In the genomic region with DNA sequence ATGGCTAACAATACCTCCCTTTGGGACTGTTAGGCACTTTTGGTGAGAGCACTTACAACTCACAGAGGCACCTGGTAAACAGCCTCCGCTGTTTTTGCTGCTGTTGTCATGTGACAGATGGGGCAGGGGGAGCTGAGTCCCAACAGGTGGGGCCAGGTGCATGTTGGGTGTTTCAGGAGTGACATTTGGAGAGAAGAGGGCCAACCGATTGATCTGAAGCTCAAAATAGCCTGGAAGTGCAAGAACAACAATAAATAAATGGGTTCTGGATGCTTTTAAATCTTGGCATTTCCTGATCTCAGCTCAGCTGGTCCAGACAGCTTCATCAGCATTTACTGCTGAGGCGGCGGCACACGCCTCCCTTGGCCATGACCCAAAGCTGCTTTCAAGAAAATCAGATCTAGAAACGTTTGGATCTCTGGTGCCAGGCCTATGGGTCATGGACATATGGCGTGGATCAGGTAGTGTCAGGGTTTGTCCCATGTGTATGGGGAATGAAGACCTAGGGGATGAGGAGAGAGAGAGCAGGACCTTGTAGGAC, we compare ENCODE assay signal across 22 cellular contexts.
DNase-seq lines count a peak whose midpoint lies in the region; ATAC-seq, FAIRE-seq and TF ChIP-seq lines count a peak whose summit lies in the region.
"Had no signal": no experiment of that assay in that cellular context is flagged by ENCODE, and none has a peak within 500 bp of the region (broad histone marks: within the 10 kb centered on the region; RNA-seq: fewer than 3 reads in every experiment).

No MANE protein-coding gene starts in this region.

- no peak overlapping the region for H4K5ac ChIP-seq in mesendoderm (ENCODE audit: low read length)

- peaks cover 36% of the 10 kb centered on the region; the same call in 1 of the 2 replicates for H4K20me1 ChIP-seq in K562 (replicated peaks; ENCODE audit: control insufficient read depth, insufficient read depth, low read length)

- peak overlapping the region in 2 of 9 donors; percentile 12 to 25 for H3K27ac Mint-ChIP-seq in naive thymus-derived CD4-positive, alpha-beta T cell
- H3K27ac Mint-ChIP-seq: activated CD4-positive, alpha-beta T cell treated with anti-CD3 and anti-CD28 coated beads, Interleukin-2, amount 10 ng/mL, durations not matched to agents 24 days and 14 days had no signal

- H3K4me3 Mint-ChIP-seq in naive thymus-derived CD4-positive, alpha-beta T cell = no peak overlapping the region
- H3K4me3 Mint-ChIP-seq: activated CD4-positive, alpha-beta T cell treated with anti-CD3 and anti-CD28 coated beads, Interleukin-2, amount 10 ng/mL, durations not matched to agents 24 days and 14 days had no signal

- no peak overlapping the region for H2BK15ac ChIP-seq in mesendoderm (replicated peaks; ENCODE audit: low read depth)

- no peak overlapping the region for H2AK5ac ChIP-seq in mesendoderm (ENCODE audit: low read length)

- H3K36me3 ChIP-seq in K562 (ENCODE audit: control insufficient read depth, insufficient read depth, low read length) (0 out of 3 replicates have a peak, but pooled peaks cover 2% of the 10 kb centered on the region), muscle layer of colon (ENCODE audit: insufficient read depth, low read length) (no peaks in the 10 kb centered on the region), mesendoderm (ENCODE audit: control insufficient read depth, insufficient read depth, low read length) (no peaks in the 10 kb centered on the region)
- no peaks in the 10 kb centered on the region for H3K36me3 ChIP-seq in naive thymus-derived CD4-positive, alpha-beta T cell (ENCODE audit: control insufficient read depth in 2 of 3, insufficient read depth in 3 of 3, low read length in 3 of 3)
- H3K36me3 ChIP-seq: ascending aorta, thoracic aorta had no signal

- no peak overlapping the region; the same call in 2 of the 3 replicates for H3K4me2 ChIP-seq in A549
- H3K4me2 ChIP-seq in K562 (ENCODE audit: insufficient read depth, low read length) = no peak overlapping the region
- no peak overlapping the region for H3K4me2 ChIP-seq in mesendoderm (ENCODE audit: low read length)

- H3K18ac ChIP-seq in mesendoderm (ENCODE audit: low read length) = no peak overlapping the region

- H3K9ac ChIP-seq in K562 (ENCODE audit: insufficient read depth in 1 of 2, low read depth in 2 of 2, low read length in 2 of 2) (no peak overlapping the region), muscle layer of colon (ENCODE audit: low read length) (peak overlapping the region; percentile 12), mesendoderm (ENCODE audit: low read length) (no peak overlapping the region)

- H3K9me3 Mint-ChIP-seq in naive thymus-derived CD4-positive, alpha-beta T cell = no peaks in the 10 kb centered on the region
- H3K9me3 Mint-ChIP-seq: activated CD4-positive, alpha-beta T cell treated with anti-CD3 and anti-CD28 coated beads, Interleukin-2, amount 10 ng/mL, durations not matched to agents 24 days and 14 days had no signal

- H3K27me3 ChIP-seq in K562 (ENCODE audit: control insufficient read depth in 2 of 2, insufficient read depth in 2 of 2, low read length in 2 of 2) (no peaks in the 10 kb centered on the region), muscle layer of colon (ENCODE audit: control insufficient read depth in 1 of 2, insufficient read depth in 2 of 2, low read length in 2 of 2) (no peaks in the 10 kb centered on the region), mesendoderm (ENCODE audit: insufficient read depth, low read length, poor library complexity) (no peaks in the 10 kb centered on the region)
- no peaks in the 10 kb centered on the region for H3K27me3 ChIP-seq in naive thymus-derived CD4-positive, alpha-beta T cell (ENCODE audit: control insufficient read depth in 2 of 2, insufficient read depth in 2 of 2, low read length in 2 of 2)
- H3K27me3 ChIP-seq: ascending aorta had no signal

- H2AFZ ChIP-seq in K562 (ENCODE audit: low read depth, low read length) = no peak overlapping the region

- WGBS in A549 (ENCODE audit: missing lambda C conversion rate) = 80% methylated on average over 7 of the region's 7 CpGs
- 73% methylated on average over 7 of the region's 7 CpGs for WGBS in K562 (ENCODE audit: insufficient coverage, low coverage, missing lambda C conversion rate)
- WGBS in mesendoderm (ENCODE audit: extremely low coverage, insufficient coverage, low lambda C conversion rate) = no CpG with 5 or more reads among the region's 7 CpGs

- no peak overlapping the region for H4K8ac ChIP-seq in mesendoderm (ENCODE audit: low read depth, low read length)

- H3K9me3 ChIP-seq in A549 (no peaks in the 10 kb centered on the region), K562 (replicated peaks; ENCODE audit: control insufficient read depth, insufficient read depth, low read depth, low read length) (no peaks in the 10 kb centered on the region), muscle layer of colon (ENCODE audit: low read length) (no peaks in the 10 kb centered on the region)
- H3K9me3 ChIP-seq in naive thymus-derived CD4-positive, alpha-beta T cell (ENCODE audit: control insufficient read depth in 2 of 3, low read length in 3 of 3) = no peaks in the 10 kb centered on the region
- H3K9me3 ChIP-seq: ascending aorta, thoracic aorta had no signal

- DNase-seq in A549 (ENCODE audit: low read depth in 1 of 2, low spot score in 1 of 2) = no peak
- peak; percentile 45 for DNase-seq in DMS79 treated with DMSO at 0.1 percent for 48 hours (lab: John Stamatoyannopoulos, UW)
- no peak for DNase-seq in K562 (ENCODE audit: extremely low read depth in 1 of 4, low spot score in 3 of 4)
- no peak for DNase-seq in naive thymus-derived CD4-positive, alpha-beta T cell
- no peak for DNase-seq in mesendoderm
- DNase-seq: activated CD4-positive, alpha-beta T cell treated with anti-CD3 and anti-CD28 coated beads, Interleukin-2, amount 10 ng/mL, durations not matched to agents 24 days and 14 days; activated CD8-positive, alpha-beta memory T cell treated with anti-CD3 and anti-CD28 coated beads, Interleukin-2, amount 50 U/mL, for 48 hours; activated naive CD4-positive, alpha-beta T cell; GF-D8; NCI-H146; NCI-H748 treated with DMSO at 0.1 percent for 48 hours; stimulated activated CD4-positive, alpha-beta T cell treated with anti-CD3 and anti-CD28 coated beads, Interleukin-4, amount 100 ng/mL, for 4 hours; stimulated activated CD8-positive, alpha-beta memory T cell treated with anti-CD3 and anti-CD28 coated beads, Interleukin-4, amount 100 ng/mL, for 48 hours had no signal

- H2BK5ac ChIP-seq in mesendoderm (ENCODE audit: low read length) = no peak overlapping the region

- no TSS peak for BruUV-seq in K562 (replicated peaks; lab: Mats Ljungman, UMichigan)

- no peaks in the 10 kb centered on the region for H3K79me1 ChIP-seq in mesendoderm (ENCODE audit: low read length)

- no peak overlapping the region for H3K56ac ChIP-seq in mesendoderm (ENCODE audit: low read length)

- H3K23ac ChIP-seq in mesendoderm (ENCODE audit: low read length) = no peak overlapping the region

- POLR2A ChIA-PET in A549 (lab: Yijun Ruan, JAX) (no interaction called here), K562 (lab: Yijun Ruan, JAX) (interaction anchor here (0.6 to 1.3 kb wide), 5 partner anchors 10 to 257 kb away, joined by 3 read pairs; partner anchors contain the start of gene PPARGC1B)
- POLR2A ChIA-PET in naive thymus-derived CD4-positive, alpha-beta T cell (lab: Charles Lee) = no interaction called here

- TF ChIP-seq POLR2A in A549 (IDR thresholded peaks at IDR 0.05; ENCODE audit: low read length) (no peak), K562 (conservative IDR thresholded peaks at IDR 0.05) (no peak)

- H3K27ac ChIP-seq in A549 = peak overlapping the region; percentile 88 to 95
- no peak overlapping the region for H3K27ac ChIP-seq in K562 (ENCODE audit: extremely low read depth, low read depth, low read length)
- H3K27ac ChIP-seq in muscle layer of colon (ENCODE audit: low read depth, low read length) = peak overlapping the region; percentile 89
- H3K27ac ChIP-seq in naive thymus-derived CD4-positive, alpha-beta T cell (ENCODE audit: low read depth, low read length) = no peak overlapping the region
- no peak overlapping the region for H3K27ac ChIP-seq in mesendoderm (ENCODE audit: low read depth, low read length)
- H3K27ac ChIP-seq: ascending aorta, coronary artery, thoracic aorta had no signal

- TF ChIP-seq EP300 in A549 (IDR thresholded peaks at IDR 0.05) (no peak), K562 (IDR thresholded peaks at IDR 0.05; ENCODE audit: low read length) (no peak)

- H3K36me3 Mint-ChIP-seq in naive thymus-derived CD4-positive, alpha-beta T cell = no peaks in the 10 kb centered on the region

- TF ChIP-seq CTCF in A549 (IDR thresholded peaks at IDR 0.05) = no peak
- no peak for TF ChIP-seq CTCF in K562 (IDR thresholded peaks at IDR 0.05 in 2 of 3, conservative IDR thresholded peaks at IDR 0.05 in 1 of 3; ENCODE audit: insufficient read depth in 2 of 3, low read depth in 1 of 3, low read length in 3 of 3)

- no peak for FAIRE-seq in A549 (lab: Jason Lieb, UNC)
- FAIRE-seq in K562 (lab: Jason Lieb, UNC) = no peak
- FAIRE-seq: GM12891, islet of Langerhans had no signal

- intact Hi-C loops in K562 (cut with micrococcal nuclease) = loop anchor here (10.0 kb wide), 1 partner anchor 346 kb away; no protein-coding TSS in a partner anchor
- intact Hi-C loops in naive thymus-derived CD4-positive, alpha-beta T cell (cut with micrococcal nuclease) = no loop called here

- H3K4me3 ChIP-seq in A549 (no peak overlapping the region), K562 (no peak overlapping the region), muscle layer of colon (ENCODE audit: low read depth in 1 of 2, low read length in 2 of 2) (peak overlapping the region in 1 of 2 donors; percentile 5), mesendoderm (ENCODE audit: low read length) (no peak overlapping the region)
- no peak overlapping the region for H3K4me3 ChIP-seq in naive thymus-derived CD4-positive, alpha-beta T cell (ENCODE audit: low read length)
- H3K4me3 ChIP-seq: ascending aorta, coronary artery, thoracic aorta had no signal

- peaks cover 67% of the 10 kb centered on the region for H3K4me1 ChIP-seq in A549
- peaks cover 44 to 77% of the 10 kb centered on the region in 2 experiments for H3K4me1 ChIP-seq in K562 (replicated peaks in 1 of 2; ENCODE audit: control insufficient read depth in 2 of 2, insufficient read depth in 2 of 2, low read length in 2 of 2)
- H3K4me1 ChIP-seq in muscle layer of colon (ENCODE audit: insufficient read depth, low read length) = peaks cover 90% of the 10 kb centered on the region
- H3K4me1 ChIP-seq in naive thymus-derived CD4-positive, alpha-beta T cell (ENCODE audit: control insufficient read depth in 2 of 2, insufficient read depth in 2 of 2, low read length in 2 of 2) = no peaks in the 10 kb centered on the region
- no peaks in the 10 kb centered on the region for H3K4me1 ChIP-seq in mesendoderm (ENCODE audit: control insufficient read depth, low read depth, low read length)

- no peak overlapping the region for H3K4ac ChIP-seq in mesendoderm (ENCODE audit: low read depth, low read length)

- H3K4me1 Mint-ChIP-seq in naive thymus-derived CD4-positive, alpha-beta T cell = peaks cover 0 to 19% (median 6%) of the 10 kb centered on the region in 7 donors

- H3K79me2 ChIP-seq in K562 (ENCODE audit: control insufficient read depth, insufficient read depth, low read length) (peaks cover 95% of the 10 kb centered on the region), mesendoderm (ENCODE audit: control insufficient read depth, insufficient read depth, low read length) (no peaks in the 10 kb centered on the region)

- H3K27me3 Mint-ChIP-seq in naive thymus-derived CD4-positive, alpha-beta T cell = no peaks in the 10 kb centered on the region
- H3K27me3 Mint-ChIP-seq: activated CD4-positive, alpha-beta T cell treated with anti-CD3 and anti-CD28 coated beads, Interleukin-2, amount 10 ng/mL, durations not matched to agents 24 days and 14 days had no signal

- no peak for TF ChIP-seq RAD21 in A549 (conservative IDR thresholded peaks at IDR 0.05 in 1 of 2, IDR thresholded peaks at IDR 0.05 in 1 of 2)
- TF ChIP-seq RAD21 in K562 (CRISPR knock-in tag; conservative IDR thresholded peaks at IDR 0.05 in 1 of 2, IDR thresholded peaks at IDR 0.05 in 1 of 2) = no peak

- CTCF ChIA-PET in A549 (lab: Yijun Ruan, JAX) (interaction anchor here (0.8 to 2.2 kb wide), 4 partner anchors 17 to 164 kb away, joined by 3 to 16 read pairs (median 5); no protein-coding TSS in a partner anchor), K562 (lab: Yijun Ruan, JAX; ENCODE audit: low intra/inter-chr PET ratio) (no interaction called here)
- CTCF ChIA-PET in naive thymus-derived CD4-positive, alpha-beta T cell (lab: Charles Lee) = no interaction called here

- no peaks in the 10 kb centered on the region for H3K9me1 ChIP-seq in K562 (ENCODE audit: control insufficient read depth, insufficient read depth, low read length)

- ATAC-seq in A549 (no peak), K562 (no peak), HG03354 (IDR thresholded peaks at IDR 0.05; ENCODE audit: poor library complexity, severe bottlenecking, unreplicated experiment) (no peak), HG03159 (IDR thresholded peaks at IDR 0.05; ENCODE audit: unreplicated experiment) (no peak)
- ATAC-seq in naive thymus-derived CD4-positive, alpha-beta T cell = no peak
- ATAC-seq: Panc1 had no signal

- no peak overlapping the region for H2BK120ac ChIP-seq in mesendoderm (ENCODE audit: low read depth, low read length)

- in situ Hi-C loops in K562 (cut with MboI) = no loop called here

Comparison
In these comparisons a context has a peak if more than half of its experiments do, and no peak if none do; other contexts are left out.
1. H3K27ac ChIP-seq: peak in A549 (2 of 2) and muscle layer of colon (single experiment); none in K562 (single experiment), naive thymus-derived CD4-positive, alpha-beta T cell (single experiment) and mesendoderm (single experiment).
2. Of the 35 proteins assayed by ChIP-seq in both K562 and A549: peak only in K562: none; only in A549: MAFK; in both: none; in neither: 34.